ENCODE assay signal across 9 cellular contexts in genomic region chr18:25962919-25963318, GRCh38.
"Had no signal": no experiment of that assay in that cellular context is flagged by ENCODE, and none has a peak within 500 bp of the region (broad histone marks: within the 10 kb centered on the region; RNA-seq: fewer than 3 reads in every experiment).

No MANE protein-coding gene starts in this region.

- H3K4me3 Mint-ChIP-seq: GM23338, H9, HFFc6 had no signal

- H3K9ac ChIP-seq: GM23248 had no signal

- H3K9me3 Mint-ChIP-seq: GM23338, H9, HFFc6 had no signal

- H3K27ac ChIP-seq: GM23248 had no signal

- DNase-seq: GM23248, GOT3, H7, H9, HCEC 1CT, HFFc6 had no signal

- H3K36me3 ChIP-seq: HAP-1 had no signal

- H3K27ac Mint-ChIP-seq: GM23338, HFFc6 had no signal

- ATAC-seq: GM23338, HCT116 had no signal

- H3K9me3 ChIP-seq: HAP-1 had no signal

- H3K4me3 ChIP-seq: GM23248, GM23338, HAP-1 had no signal

- H2AFZ ChIP-seq: GM23248 had no signal

- H3K4me2 ChIP-seq: GM23338 had no signal
